Comparison of ENCODE assay signal across 17 cellular contexts in the genomic region with DNA sequence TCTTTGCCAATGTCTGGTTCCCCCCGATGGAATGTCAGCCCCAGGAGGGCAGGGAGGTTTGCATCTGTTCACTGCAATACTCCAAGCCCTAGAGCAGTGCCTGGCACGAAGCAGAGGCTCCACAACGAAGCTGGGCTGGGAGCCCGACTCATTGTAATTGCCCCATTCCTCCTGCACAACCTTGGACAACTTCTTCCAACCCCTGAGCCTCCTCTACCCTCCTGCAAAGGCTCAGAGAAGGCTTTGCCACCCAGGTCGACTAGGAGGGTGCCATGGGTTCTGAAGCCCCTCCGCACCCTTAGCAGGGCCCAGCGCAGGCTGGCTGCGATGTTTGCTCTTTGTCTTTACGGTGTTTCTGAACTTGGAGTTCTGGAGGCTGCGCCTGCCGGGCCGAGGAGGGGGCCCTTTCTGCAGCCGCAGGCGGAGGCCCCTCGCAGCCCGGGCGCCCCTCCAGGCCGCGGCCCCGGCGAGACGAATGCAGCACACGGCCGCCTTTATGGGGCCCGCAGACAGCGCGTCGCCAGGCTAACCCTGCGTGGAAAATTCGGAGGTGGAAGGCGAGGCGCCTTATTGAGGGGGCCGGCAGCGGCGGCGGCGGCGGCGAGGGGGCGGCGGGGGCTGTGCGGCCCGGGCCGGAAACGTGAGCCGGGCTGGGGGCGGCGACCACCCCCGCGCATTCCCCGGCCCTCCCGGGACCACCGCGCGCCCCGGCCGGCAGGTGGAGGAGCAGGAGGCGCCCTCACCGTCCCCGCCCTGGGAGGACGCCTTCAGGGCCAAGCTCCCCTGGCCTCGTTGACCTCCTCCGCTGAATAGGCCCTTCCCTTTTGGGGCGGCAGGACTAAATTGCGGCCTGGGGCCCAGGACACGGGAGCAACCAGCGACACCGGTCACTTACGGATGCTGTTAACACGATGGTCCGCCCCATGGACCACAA. TPM values are rescaled to one million over a fixed set of nuclear protein-coding genes. Genes with fewer than 3 reads are reported as not detected.
A peak's percentile ranks its signal among the peaks of the same experiment; 100 is the strongest.
DNase-seq lines count a peak whose midpoint lies in the region; ATAC-seq and TF ChIP-seq lines count a peak whose summit lies in the region.
"Had no signal": no experiment of that assay in that cellular context is flagged by ENCODE, and none has a peak within 500 bp of the region (broad histone marks: within the 10 kb centered on the region; RNA-seq: fewer than 3 reads in every experiment).

No MANE protein-coding gene starts in this region.

- DNase-seq in astrocyte of the hippocampus (ENCODE audit: low read depth, low spot score) (peak; percentile 37), iPS-NIHi7 (ENCODE audit: extremely low spot score) (peak; percentile 64), sigmoid colon (no peak), 8988T (no peak), upper lobe of left lung (no peak), AG20443 (ENCODE audit: low spot score) (no peak), PC-3 (no peak)
- DNase-seq: activated CD8-positive, alpha-beta memory T cell treated with anti-CD3 and anti-CD28 coated beads, Interleukin-2, amount 10 ng/mL, durations not matched to agents 7 days and 5 days; activated naive CD4-positive, alpha-beta T cell treated with anti-CD3 and anti-CD28 coated beads, Interleukin-2, amount 10 ng/mL, durations not matched to agents 7 days and 5 days; CD4-positive, CD25-positive, alpha-beta regulatory T cell; central memory CD4-positive, alpha-beta T cell; HCEC 1CT; NCI-H2081; NCI-H82; stimulated activated naive CD4-positive, alpha-beta T cell had no signal

- H3K27ac ChIP-seq in HUES6 (ENCODE audit: low read depth, low read length) = no peak overlapping the region
- H3K27ac ChIP-seq in sigmoid colon = peak overlapping the region in 1 of 4 donors; percentile 3
- no peak overlapping the region for H3K27ac ChIP-seq in upper lobe of left lung
- no peak overlapping the region for H3K27ac ChIP-seq in PC-3 (ENCODE audit: low read length)
- H3K27ac ChIP-seq: VCaP had no signal

- peaks cover 12% of the 10 kb centered on the region for H3K27me3 ChIP-seq in HUES6 (ENCODE audit: control insufficient read depth, insufficient read depth, low read length)
- H3K27me3 ChIP-seq in sigmoid colon = no peaks in the 10 kb centered on the region
- peaks cover 0 to 5% (median under 1%) of the 10 kb centered on the region in 4 donors for H3K27me3 ChIP-seq in upper lobe of left lung
- H3K27me3 ChIP-seq in PC-3 (ENCODE audit: low read length) = no peaks in the 10 kb centered on the region

- H3K9ac ChIP-seq in HUES6 (ENCODE audit: low read length) = peak overlapping the region; percentile 41
- no peak overlapping the region for H3K9ac ChIP-seq in PC-3 (ENCODE audit: low read length)

- H3K79me2 ChIP-seq in PC-3 (ENCODE audit: low read length) = no peaks in the 10 kb centered on the region

- H4K20me1 ChIP-seq in PC-3 (ENCODE audit: low read length) = no peaks in the 10 kb centered on the region

- no peaks in the 10 kb centered on the region for H3F3A ChIP-seq in PC-3 (ENCODE audit: low read length, unreplicated experiment)

- H3K4me3 ChIP-seq in HUES6 (ENCODE audit: low read depth, low read length) (peak overlapping the region; percentile 43), sigmoid colon (peak overlapping the region in 3 of 4 donors; percentile 28 to 37 (median 29)), upper lobe of left lung (no peak overlapping the region), PC-3 (ENCODE audit: low read length) (no peak overlapping the region)

- no peaks in the 10 kb centered on the region for H3K36me3 ChIP-seq in HUES6 (ENCODE audit: control insufficient read depth, insufficient read depth, low read length)
- H3K36me3 ChIP-seq in sigmoid colon = no peaks in the 10 kb centered on the region
- no peaks in the 10 kb centered on the region for H3K36me3 ChIP-seq in upper lobe of left lung
- H3K36me3 ChIP-seq in PC-3 (ENCODE audit: low read depth, low read length) = no peaks in the 10 kb centered on the region

- no peak for TF ChIP-seq EP300 in sigmoid colon (IDR thresholded peaks at IDR 0.05)
- no peak for TF ChIP-seq EP300 in upper lobe of left lung (IDR thresholded peaks at IDR 0.05)

- no peak for ATAC-seq in upper lobe of left lung (ENCODE audit: low FRiP score in 2 of 2)
- no peak for ATAC-seq in PC-3
- ATAC-seq: activated CD8-positive, alpha-beta memory T cell treated with anti-CD3 and anti-CD28 coated beads, Interleukin-2, amount 10 ng/mL, durations not matched to agents 7 days and 5 days had no signal

- TF ChIP-seq POLR2A in sigmoid colon (IDR thresholded peaks at IDR 0.05) (no peak), upper lobe of left lung (IDR thresholded peaks at IDR 0.05) (no peak)

- no peak for TF ChIP-seq CTCF in sigmoid colon (IDR thresholded peaks at IDR 0.05)
- no peak for TF ChIP-seq CTCF in upper lobe of left lung (IDR thresholded peaks at IDR 0.05)
- TF ChIP-seq CTCF in PC-3 (conservative IDR thresholded peaks at IDR 0.05; ENCODE audit: low read depth, low read length) = no peak

- CTCF ChIA-PET in PC-3 (lab: Charles Lee) = no interaction called here

- H3K4me1 ChIP-seq in HUES6 (ENCODE audit: control insufficient read depth, insufficient read depth, low read length) (peaks cover 27% of the 10 kb centered on the region), sigmoid colon (peaks cover 0 to 13% (median 9%) of the 10 kb centered on the region in 4 donors), upper lobe of left lung (peaks cover 0 to 20% (median 5%) of the 10 kb centered on the region in 4 donors), PC-3 (ENCODE audit: insufficient read depth, low read length) (no peaks in the 10 kb centered on the region)

- intact Hi-C loops in sigmoid colon (cut with DNase I) = no loop called here
- intact Hi-C loops in PC-3 (cut with micrococcal nuclease) = no loop called here

- H2AFZ ChIP-seq in PC-3 (ENCODE audit: low read length) = no peak overlapping the region

- H3K4me2 ChIP-seq in PC-3 (ENCODE audit: low read length) = no peak overlapping the region

- H3K9me3 ChIP-seq in HUES6 (ENCODE audit: control insufficient read depth, insufficient read depth, low read depth, low read length) (no peaks in the 10 kb centered on the region), sigmoid colon (no peaks in the 10 kb centered on the region), upper lobe of left lung (no peaks in the 10 kb centered on the region), PC-3 (ENCODE audit: low read length) (no peaks in the 10 kb centered on the region)

- no peaks in the 10 kb centered on the region for H3K9me2 ChIP-seq in PC-3 (replicated peaks; ENCODE audit: low read length)

- 16 to 28% methylated on average over 71 of the region's 71 CpGs for WGBS in sigmoid colon, 2 donors
- 40 to 42% methylated on average over 40 to 51 of the region's 71 CpGs for WGBS in upper lobe of left lung, 2 donors

- BruUV-seq in PC-3 (replicated peaks; lab: Mats Ljungman, UMichigan) = no TSS peak

- POLR2A ChIA-PET in PC-3 (lab: Charles Lee; ENCODE audit: unreplicated experiment) = no interaction called here

RNA-seq across cellular contexts. Expression of a gene that starts 27.0 kb away (rescaled TPM):
- 1 to 10 TPM; 1.1 to 2.6 (median 1.8) TPM for total RNA-seq in sigmoid colon
- 1 to 10 TPM in 1 of 3 donors, under 1 TPM in 2; 0.60 to 2.9 (median 0.69) TPM for polyA plus RNA-seq in sigmoid colon
- 10 to 100 TPM in 1 of 6 donors, 1 to 10 TPM in 5; 3.9 to 11.0 (median 5.1) TPM for total RNA-seq in upper lobe of left lung
- total RNA-seq in PC-3 (2014; rRNA removed) = 5.4 and 6.2 TPM in 2 replicates

Comparison
In these comparisons a context has a peak if more than half of its experiments do, and no peak if none do; other contexts are left out.
1. H3K4me3 ChIP-seq: peak in HUES6 (single experiment) and sigmoid colon (3 of 4); none in upper lobe of left lung (0 of 4) and PC-3 (single experiment).
2. DNase-seq: peak in astrocyte of the hippocampus (single experiment) and iPS-NIHi7 (single experiment); none in sigmoid colon (single experiment), 8988T (single experiment), upper lobe of left lung (0 of 2), AG20443 (single experiment) and PC-3 (single experiment).